ENCODE assay signal across 8 cellular contexts in genomic region chr12:130826151-130826801, GRCh38.
DNase-seq lines count a peak whose midpoint lies in the region; ATAC-seq and TF ChIP-seq lines count a peak whose summit lies in the region.

No MANE protein-coding gene starts in this region.

- no peaks in the 10 kb centered on the region for H3K36me3 ChIP-seq in parathyroid adenoma (ENCODE audit: control insufficient read depth, insufficient read depth, low read length)

- H3K9ac ChIP-seq in parathyroid adenoma = no peak overlapping the region

- H3K9me3 ChIP-seq in parathyroid adenoma (ENCODE audit: control insufficient read depth, low read length) = no peaks in the 10 kb centered on the region

- H3K27ac ChIP-seq in parathyroid adenoma = no peak overlapping the region

- DNase-seq in GM10266 (ENCODE audit: extremely low spot score) = peak; percentile 57
- DNase-seq in NCI-H226 = peak; percentile 61
- DNase-seq in activated T-cell treated with anti-CD3 and anti-CD28 coated beads for 4 hours = peak; percentile 63
- peak; percentile 57 for DNase-seq in fibroblast of mammary gland (ENCODE audit: low read depth)
- no peak for DNase-seq in epidermal melanocyte (ENCODE audit: insufficient read length, low spot score)

- H2AFZ ChIP-seq in parathyroid adenoma = no peak overlapping the region

- peaks cover 6% of the 10 kb centered on the region for H3K4me1 ChIP-seq in parathyroid adenoma

- no peaks in the 10 kb centered on the region for H3K79me2 ChIP-seq in parathyroid adenoma

- H3K4me3 ChIP-seq in fibroblast of mammary gland (ENCODE audit: control insufficient read depth, low read depth, low read length) (no peak overlapping the region), parathyroid adenoma (ENCODE audit: low read depth, low read length) (no peak overlapping the region)

- peak; percentile 61 for TF ChIP-seq CTCF in GM10266 (IDR thresholded peaks at IDR 0.05; ENCODE audit: control insufficient read depth, insufficient read depth, low read depth, missing control alignments)
- peak; percentile 51 for TF ChIP-seq CTCF in fibroblast of mammary gland (conservative IDR thresholded peaks at IDR 0.05; ENCODE audit: control insufficient read depth, insufficient read depth, low read depth, low read length)
- TF ChIP-seq CTCF in parathyroid adenoma (IDR thresholded peaks at IDR 0.05) = peak; percentile 57

- no peak overlapping the region for H3K4me2 ChIP-seq in parathyroid adenoma (ENCODE audit: low read length)

- H3K27me3 ChIP-seq in parathyroid adenoma (ENCODE audit: control insufficient read depth, insufficient read depth, low read length) = no peaks in the 10 kb centered on the region

- ATAC-seq in HG02623 (IDR thresholded peaks at IDR 0.05; ENCODE audit: unreplicated experiment) (no peak), HG02938 (IDR thresholded peaks at IDR 0.05; ENCODE audit: unreplicated experiment) (no peak)
